19 cellular contexts compared by ENCODE assay signal in genomic region chr1:59592924-59593323, GRCh38.
DNase-seq lines count a peak whose midpoint lies in the region; ATAC-seq and TF ChIP-seq lines count a peak whose summit lies in the region.
"Had no signal": no experiment of that assay in that cellular context is flagged by ENCODE, and none has a peak within 500 bp of the region (broad histone marks: within the 10 kb centered on the region; RNA-seq: fewer than 3 reads in every experiment).

No MANE protein-coding gene starts in this region.

- H3K79me2 ChIP-seq in KMS-11 (ENCODE audit: insufficient read depth, low read depth), result no peaks in the 10 kb centered on the region

- H3K9me3 ChIP-seq in gastrocnemius medialis, result no peaks in the 10 kb centered on the region
- H3K9me3 ChIP-seq: BLaER1, SJSA1 had no signal

- H3K9me3 Mint-ChIP-seq in activated CD8-positive, alpha-beta T cell treated with anti-CD3 and anti-CD28 coated beads for 36 hours, result peaks cover 6% of the 10 kb centered on the region
- no peaks in the 10 kb centered on the region for H3K9me3 Mint-ChIP-seq in activated CD8-positive, alpha-beta T cell treated with anti-CD3 and anti-CD28 coated beads, Interleukin-2, amount 10 ng/mL, durations not matched to agents 7 days and 5 days (ENCODE audit: insufficient read depth)
- H3K9me3 Mint-ChIP-seq in activated CD4-positive, alpha-beta T cell treated with anti-CD3 and anti-CD28 coated beads, Interleukin-2, amount 10 ng/mL, durations not matched to agents 24 days and 14 days, result peaks cover 7% of the 10 kb centered on the region
- H3K9me3 Mint-ChIP-seq: CD8-positive, alpha-beta T cell had no signal

- H3K4me1 ChIP-seq in KMS-11 (ENCODE audit: low read depth, poor library complexity, severe bottlenecking), result peaks cover 44% of the 10 kb centered on the region
- peaks cover 43% of the 10 kb centered on the region in 2 donors for H3K4me1 ChIP-seq in gastrocnemius medialis
- H3K4me1 ChIP-seq: BLaER1 had no signal

- in situ Hi-C loops in gastrocnemius medialis (cut with MboI; ENCODE audit: low sequenced_read_pairs in 4 of 4), result no loop called here

- H3K4me3 Mint-ChIP-seq in activated CD8-positive, alpha-beta T cell treated with anti-CD3 and anti-CD28 coated beads for 36 hours, result no peak overlapping the region
- no peak overlapping the region for H3K4me3 Mint-ChIP-seq in activated CD8-positive, alpha-beta T cell treated with anti-CD3 and anti-CD28 coated beads, Interleukin-2, amount 10 ng/mL, durations not matched to agents 7 days and 5 days
- no peak overlapping the region for H3K4me3 Mint-ChIP-seq in activated CD4-positive, alpha-beta T cell treated with anti-CD3 and anti-CD28 coated beads, Interleukin-2, amount 10 ng/mL, durations not matched to agents 24 days and 14 days
- H3K4me3 Mint-ChIP-seq: CD8-positive, alpha-beta T cell had no signal

- H3K36me3 Mint-ChIP-seq in activated CD8-positive, alpha-beta T cell treated with anti-CD3 and anti-CD28 coated beads for 36 hours (ENCODE audit: low read depth), result no peaks in the 10 kb centered on the region
- H3K36me3 Mint-ChIP-seq in activated CD8-positive, alpha-beta T cell treated with anti-CD3 and anti-CD28 coated beads, Interleukin-2, amount 10 ng/mL, durations not matched to agents 7 days and 5 days (ENCODE audit: low read depth), result no peaks in the 10 kb centered on the region
- H3K36me3 Mint-ChIP-seq in activated CD4-positive, alpha-beta T cell treated with anti-CD3 and anti-CD28 coated beads, Interleukin-2, amount 10 ng/mL, durations not matched to agents 24 days and 14 days (ENCODE audit: low read depth), result no peaks in the 10 kb centered on the region
- H3K36me3 Mint-ChIP-seq: CD8-positive, alpha-beta T cell had no signal

- TF ChIP-seq CTCF in activated CD8-positive, alpha-beta T cell treated with anti-CD3 and anti-CD28 coated beads for 36 hours (IDR thresholded peaks at IDR 0.05), result no peak
- no peak for TF ChIP-seq CTCF in KMS-11 (conservative IDR thresholded peaks at IDR 0.05; ENCODE audit: low read depth, low read length)
- no peak for TF ChIP-seq CTCF in gastrocnemius medialis (IDR thresholded peaks at IDR 0.05 in 4 of 5, conservative IDR thresholded peaks at IDR 0.05 in 1 of 5)

- H3K27me3 Mint-ChIP-seq in activated CD8-positive, alpha-beta T cell treated with anti-CD3 and anti-CD28 coated beads for 36 hours, result no peaks in the 10 kb centered on the region
- H3K27me3 Mint-ChIP-seq in activated CD8-positive, alpha-beta T cell treated with anti-CD3 and anti-CD28 coated beads, Interleukin-2, amount 10 ng/mL, durations not matched to agents 7 days and 5 days (ENCODE audit: low read depth), result no peaks in the 10 kb centered on the region
- peaks cover 3% of the 10 kb centered on the region for H3K27me3 Mint-ChIP-seq in activated CD4-positive, alpha-beta T cell treated with anti-CD3 and anti-CD28 coated beads, Interleukin-2, amount 10 ng/mL, durations not matched to agents 24 days and 14 days

- H3K9ac ChIP-seq in KMS-11, result no peak overlapping the region
- H3K9ac ChIP-seq: BLaER1 had no signal

- no peak for TF ChIP-seq POLR2A in gastrocnemius medialis (IDR thresholded peaks at IDR 0.05)

- H3K36me3 ChIP-seq in KMS-11 (ENCODE audit: insufficient read depth), result no peaks in the 10 kb centered on the region
- H3K36me3 ChIP-seq in gastrocnemius medialis, result no peaks in the 10 kb centered on the region
- H3K36me3 ChIP-seq: BLaER1, SJSA1 had no signal

- intact Hi-C loops in activated CD8-positive, alpha-beta T cell treated with anti-CD3 and anti-CD28 coated beads for 36 hours (cut with micrococcal nuclease), result no loop called here
- intact Hi-C loops in gastrocnemius medialis (cut with DNase I; ENCODE audit: low total_unique reads), result no loop called here
- intact Hi-C loops in activated CD4-positive, alpha-beta T cell treated with anti-CD3 and anti-CD28 coated beads, Interleukin-2, amount 10 ng/mL, durations not matched to agents 24 days and 14 days (cut with micrococcal nuclease), result no loop called here

- H3K4me2 ChIP-seq in KMS-11, result peak overlapping the region; percentile 53
- H3K4me2 ChIP-seq: BLaER1, PC-9 had no signal

- H3K27ac ChIP-seq in KMS-11 (peak overlapping the region; percentile 30; the same call in 1 of the 2 replicates), gastrocnemius medialis (peak overlapping the region in 3 of 4 donors; percentile 84 to 91 (median 87))
- H3K27ac ChIP-seq: BLaER1, PC-9, SJSA1 had no signal

- H3K27ac Mint-ChIP-seq in activated CD8-positive, alpha-beta T cell treated with anti-CD3 and anti-CD28 coated beads for 36 hours, result no peak overlapping the region
- H3K27ac Mint-ChIP-seq in activated CD8-positive, alpha-beta T cell treated with anti-CD3 and anti-CD28 coated beads, Interleukin-2, amount 10 ng/mL, durations not matched to agents 7 days and 5 days, result no peak overlapping the region
- H3K27ac Mint-ChIP-seq in activated CD4-positive, alpha-beta T cell treated with anti-CD3 and anti-CD28 coated beads, Interleukin-2, amount 10 ng/mL, durations not matched to agents 24 days and 14 days, result no peak overlapping the region
- H3K27ac Mint-ChIP-seq: CD8-positive, alpha-beta T cell had no signal

- DNase-seq in activated CD8-positive, alpha-beta T cell treated with anti-CD3 and anti-CD28 coated beads for 36 hours, result peak; percentile 13
- no peak for DNase-seq in activated CD8-positive, alpha-beta T cell treated with anti-CD3 and anti-CD28 coated beads, Interleukin-2, amount 10 ng/mL, durations not matched to agents 7 days and 5 days
- DNase-seq in gastrocnemius medialis, result no peak
- DNase-seq in activated CD4-positive, alpha-beta T cell treated with anti-CD3 and anti-CD28 coated beads, Interleukin-2, amount 10 ng/mL, durations not matched to agents 24 days and 14 days, result no peak
- DNase-seq: 8988T; CD8-positive, alpha-beta T cell; DMS79; H7; NCI-H1105 treated with DMSO at 0.1 percent for 48 hours; NCI-H187; NCI-H774; PC-9; SW 1271 had no signal

- POLR2A ChIA-PET in activated CD8-positive, alpha-beta T cell treated with anti-CD3 and anti-CD28 coated beads for 36 hours (lab: Charles Lee), result no interaction called here
- POLR2A ChIA-PET in activated CD8-positive, alpha-beta T cell treated with anti-CD3 and anti-CD28 coated beads, Interleukin-2, amount 10 ng/mL, durations not matched to agents 7 days and 5 days (lab: Charles Lee), result no interaction called here

- CTCF ChIA-PET in activated CD8-positive, alpha-beta T cell treated with anti-CD3 and anti-CD28 coated beads for 36 hours (lab: Charles Lee), result no interaction called here
- CTCF ChIA-PET in activated CD8-positive, alpha-beta T cell treated with anti-CD3 and anti-CD28 coated beads, Interleukin-2, amount 10 ng/mL, durations not matched to agents 7 days and 5 days (lab: Charles Lee), result interaction anchor here (1.6 kb wide), 1 partner anchor 22 kb away, joined by 4 read pairs; no protein-coding TSS in a partner anchor

- H3K4me3 ChIP-seq in KMS-11 (IDR thresholded peaks at IDR 0.05; ENCODE audit: insufficient read depth, low read depth, low read length) (no peak overlapping the region), gastrocnemius medialis (no peak overlapping the region)
- H3K4me3 ChIP-seq: BLaER1, PC-9, SJSA1 had no signal

- H3K27me3 ChIP-seq in KMS-11 (ENCODE audit: insufficient read depth, low read depth) (no peaks in the 10 kb centered on the region), gastrocnemius medialis (no peaks in the 10 kb centered on the region)
- H3K27me3 ChIP-seq: BLaER1, SJSA1 had no signal

- no peak overlapping the region; the same call in 1 of the 2 replicates for H2AFZ ChIP-seq in KMS-11 (ENCODE audit: low read depth)
- H2AFZ ChIP-seq: PC-9 had no signal

- ATAC-seq in activated CD8-positive, alpha-beta T cell treated with anti-CD3 and anti-CD28 coated beads for 36 hours, result peak; percentile 39
- no peak for ATAC-seq in activated CD8-positive, alpha-beta T cell treated with anti-CD3 and anti-CD28 coated beads, Interleukin-2, amount 10 ng/mL, durations not matched to agents 7 days and 5 days
- ATAC-seq in HG02610 (IDR thresholded peaks at IDR 0.05; ENCODE audit: unreplicated experiment), result peak; percentile 54
- ATAC-seq in gastrocnemius medialis, result no peak
- ATAC-seq in GM21367 (IDR thresholded peaks at IDR 0.05; ENCODE audit: unreplicated experiment), result no peak
- ATAC-seq in SK-N-SH treated with all-trans-retinoic acid at 6 μM for 48 hours, result no peak
- ATAC-seq: CD8-positive, alpha-beta T cell had no signal

- no peaks in the 10 kb centered on the region for H3K4me1 Mint-ChIP-seq in activated CD8-positive, alpha-beta T cell treated with anti-CD3 and anti-CD28 coated beads for 36 hours (ENCODE audit: low read depth)
- peaks cover 5% of the 10 kb centered on the region for H3K4me1 Mint-ChIP-seq in activated CD8-positive, alpha-beta T cell treated with anti-CD3 and anti-CD28 coated beads, Interleukin-2, amount 10 ng/mL, durations not matched to agents 7 days and 5 days (ENCODE audit: low read depth)
- no peaks in the 10 kb centered on the region for H3K4me1 Mint-ChIP-seq in activated CD4-positive, alpha-beta T cell treated with anti-CD3 and anti-CD28 coated beads, Interleukin-2, amount 10 ng/mL, durations not matched to agents 24 days and 14 days

- H4K20me1 ChIP-seq in KMS-11 (ENCODE audit: insufficient read depth), result no peaks in the 10 kb centered on the region
- H4K20me1 ChIP-seq: BLaER1 had no signal

TF ChIP-seq in SK-N-SH treated with all-trans-retinoic acid at 6 μM for 48 hours, 23 proteins besides CTCF, POLR2A, EP300 and RAD21 (continues in another document):
- no peak for TF ChIP-seq OSR1 (CRISPR knock-in tag; IDR thresholded peaks at IDR 0.05)
- TF ChIP-seq BACH2 (CRISPR knock-in tag; IDR thresholded peaks at IDR 0.05; ENCODE audit: borderline replicate concordance), result no peak
- TF ChIP-seq CSRNP3 (CRISPR knock-in tag; IDR thresholded peaks at IDR 0.05), result no peak
- TF ChIP-seq ARNTL (CRISPR knock-in tag; IDR thresholded peaks at IDR 0.05; ENCODE audit: borderline replicate concordance, low read depth), result no peak
- no peak for TF ChIP-seq ZFP30 (CRISPR knock-in tag; IDR thresholded peaks at IDR 0.05)
- no peak for TF ChIP-seq ZC3H10 (CRISPR knock-in tag; IDR thresholded peaks at IDR 0.05)

Comparison
In these comparisons a context has a peak if more than half of its experiments do, and no peak if none do; other contexts are left out.
1. ATAC-seq: peak in activated CD8-positive, alpha-beta T cell treated with anti-CD3 and anti-CD28 coated beads for 36 hours (single experiment) and HG02610 (single experiment); none in activated CD8-positive, alpha-beta T cell treated with anti-CD3 and anti-CD28 coated beads, Interleukin-2, amount 10 ng/mL, durations not matched to agents 7 days and 5 days (single experiment), gastrocnemius medialis (0 of 2), GM21367 (single experiment) and SK-N-SH treated with all-trans-retinoic acid at 6 μM for 48 hours (single experiment).